ENCODE assay signal across 8 cellular contexts in genomic region chr12:2057041-2057792, GRCh38. TPM values are rescaled to one million over a fixed set of nuclear protein-coding genes. Genes with fewer than 3 reads are reported as not detected.
DNase-seq lines count a peak whose midpoint lies in the region; ATAC-seq and TF ChIP-seq lines count a peak whose summit lies in the region.

No MANE protein-coding gene starts in this region.

- peak overlapping the region in 17 of 59 donors; percentile 0 to 65 (median 32) for H3K27ac ChIP-seq in dorsolateral prefrontal cortex
- no peak overlapping the region for H3K27ac ChIP-seq in thyroid gland

- peak; percentile 36 for DNase-seq in DMS79 treated with DMSO at 0.1 percent for 48 hours (lab: John Stamatoyannopoulos, UW)
- peak; percentile 84 for DNase-seq in KBM-7
- peak; percentile 7 for DNase-seq in SHP77 treated with DMSO at 0.1 percent for 48 hours (lab: John Stamatoyannopoulos, UW)
- DNase-seq in dorsolateral prefrontal cortex: peak in 8 of 10 donors; percentile 45 to 69 (median 63)
- peak; percentile 61 for DNase-seq in medulla oblongata (ENCODE audit: extremely low spot score)
- peak; percentile 27 to 45 for DNase-seq in thyroid gland

- intact Hi-C loops in dorsolateral prefrontal cortex (cut with DNase I): loop anchor here in 1 of 2 donors (5.0 kb wide), 1 partner anchor 230 kb away; no protein-coding TSS in a partner anchor
- intact Hi-C loops in thyroid gland (cut with DNase I): loop anchor here (10.0 kb wide), 2 partner anchors 218 to 528 kb away; no protein-coding TSS in a partner anchor

- H3K9me3 ChIP-seq in thyroid gland: no peaks in the 10 kb centered on the region

- ATAC-seq in HG03108 (IDR thresholded peaks at IDR 0.05; ENCODE audit: unreplicated experiment) (no peak), GM19324 (IDR thresholded peaks at IDR 0.05; ENCODE audit: low FRiP score, unreplicated experiment) (no peak)

- peak; percentile 25 to 82 (median 69) for TF ChIP-seq CTCF in dorsolateral prefrontal cortex (IDR thresholded peaks at IDR 0.05 in 54 of 56, conservative IDR thresholded peaks at IDR 0.05 in 2 of 56; ENCODE audit: low read depth in 1 of 56, partially characterized antibody in 56 of 56)
- peak; percentile 14 to 50 (median 31) for TF ChIP-seq CTCF in thyroid gland (IDR thresholded peaks at IDR 0.05)

- in situ Hi-C loops in KBM-7 (cut with MboI; ENCODE audit: low pct_unique_long_range_greater_than_20kb, low sequenced_read_pairs): loop anchor here (25.0 kb wide), 1 partner anchor 530 kb away; no protein-coding TSS in a partner anchor

- no peaks in the 10 kb centered on the region for H3K27me3 ChIP-seq in dorsolateral prefrontal cortex
- no peaks in the 10 kb centered on the region for H3K27me3 ChIP-seq in thyroid gland

- no peak for TF ChIP-seq POLR2A in thyroid gland (IDR thresholded peaks at IDR 0.05)

- 47 to 58% methylated on average over 21 of the region's 21 CpGs for WGBS in thyroid gland, 2 donors

- no peaks in the 10 kb centered on the region for H3K36me3 ChIP-seq in thyroid gland

- peaks cover 0 to 8% of the 10 kb centered on the region in 2 donors for H3K4me1 ChIP-seq in thyroid gland

- H3K4me3 ChIP-seq in dorsolateral prefrontal cortex (peak overlapping the region in 50 of 59 donors; percentile 2 to 85 (median 41)), thyroid gland (replicated peaks in 1 of 3) (no peak overlapping the region)

RNA-seq across cellular contexts. Expression of gene CACNA1C, which starts 4.4 kb away (rescaled TPM):
- total RNA-seq in dorsolateral prefrontal cortex (100 to 1,000 TPM in 2 of 120 experiments, 10 to 100 TPM in 118; 25.8 to 103 (median 68.4) TPM), thyroid gland (1 to 10 TPM; 2.0 to 4.2 (median 2.5) TPM)

RNA-seq across cellular contexts. Expression of gene DCP1B, which starts 53.0 kb away (rescaled TPM):
- 10 to 100 TPM; 11.4 to 20.4 (median 14.9) TPM for total RNA-seq in dorsolateral prefrontal cortex
- total RNA-seq in thyroid gland: 10 to 100 TPM; 20.1 to 22.9 (median 21.1) TPM

Comparison
In these comparisons a context has a peak if more than half of its experiments do, and no peak if none do; other contexts are left out.
1. DNase-seq: peak in every context shown above with its lines; median percentile 84 in KBM-7; 63 in dorsolateral prefrontal cortex; 61 in medulla oblongata; 36 in DMS79 treated with DMSO at 0.1 percent for 48 hours; 36 in thyroid gland; 7 in SHP77 treated with DMSO at 0.1 percent for 48 hours.
2. H3K4me3 ChIP-seq: peak in dorsolateral prefrontal cortex (50 of 59); none in thyroid gland (0 of 3).
3. RNA of gene CACNA1C, which starts 4.4 kb away (total RNA-seq): 25.8 to 103 TPM in dorsolateral prefrontal cortex; 2.0 to 4.2 TPM in thyroid gland; every median in the first group is over 4 times any median in the second.